10 cellular contexts compared by ENCODE assay signal in genomic region chr6:134247271-134247833, GRCh38.
DNase-seq lines count a peak whose midpoint lies in the region; ATAC-seq, FAIRE-seq and TF ChIP-seq lines count a peak whose summit lies in the region.
"Had no signal": no experiment of that assay in that cellular context is flagged by ENCODE, and none has a peak within 500 bp of the region (broad histone marks: within the 10 kb centered on the region; RNA-seq: fewer than 3 reads in every experiment).

No MANE protein-coding gene starts in this region.

- no peak overlapping the region for H3K23ac ChIP-seq in neuronal stem cell (ENCODE audit: low read depth, low read length, poor library complexity)

- no peak for TF ChIP-seq POLR2A in GM12892 (IDR thresholded peaks at IDR 0.05; ENCODE audit: low read depth, low read length)
- TF ChIP-seq POLR2A in adrenal gland (IDR thresholded peaks at IDR 0.05) = no peak

- no peak overlapping the region for H3K4me2 ChIP-seq in neuronal stem cell (ENCODE audit: insufficient read depth, low read length, poor library complexity, severe bottlenecking)

- no peaks in the 10 kb centered on the region for H3K27me3 ChIP-seq in adrenal gland
- H3K27me3 ChIP-seq in neuronal stem cell (ENCODE audit: control insufficient read depth in 3 of 3, insufficient read depth in 3 of 3, low read depth in 1 of 3, low read length in 3 of 3) = no peaks in the 10 kb centered on the region
- H3K27me3 ChIP-seq: upper lobe of left lung had no signal

- H3K4me3 ChIP-seq in adrenal gland (no peak overlapping the region), neuronal stem cell (ENCODE audit: low read length in 2 of 2) (no peak overlapping the region)
- H3K4me3 ChIP-seq: upper lobe of left lung had no signal

- H3K4ac ChIP-seq in neuronal stem cell (ENCODE audit: low read length) = no peak overlapping the region

- H3K27ac ChIP-seq in adrenal gland (peak overlapping the region; percentile 9 to 83 (median 72)), neuronal stem cell (replicated peaks; ENCODE audit: low read length) (no peak overlapping the region)
- H3K27ac ChIP-seq: upper lobe of left lung had no signal

- H3K4me1 ChIP-seq in adrenal gland (replicated peaks in 1 of 2) (peaks cover 37 to 42% of the 10 kb centered on the region in 2 donors), neuronal stem cell (ENCODE audit: control insufficient read depth in 2 of 2, insufficient read depth in 1 of 2, low read depth in 1 of 2, low read length in 2 of 2) (no peaks in the 10 kb centered on the region)

- no peak overlapping the region for H4K91ac ChIP-seq in neuronal stem cell (ENCODE audit: low read depth, low read length, poor library complexity)

- H3K18ac ChIP-seq in neuronal stem cell (ENCODE audit: low read length) = no peak overlapping the region

- FAIRE-seq in GM12892 (lab: Jason Lieb, UNC) = peak; percentile 96
- FAIRE-seq: colon had no signal

- no peak overlapping the region for H4K8ac ChIP-seq in neuronal stem cell (ENCODE audit: low read depth, low read length)

- H2AK5ac ChIP-seq in neuronal stem cell (ENCODE audit: low read depth, low read length) = no peak overlapping the region

- no peak overlapping the region for H3K9ac ChIP-seq in neuronal stem cell (ENCODE audit: low read depth, low read length, poor library complexity)

- no peak overlapping the region for H2BK120ac ChIP-seq in neuronal stem cell (ENCODE audit: low read depth, low read length)

- H3K36me3 ChIP-seq in adrenal gland (replicated peaks in 1 of 2) (no peaks in the 10 kb centered on the region), neuronal stem cell (replicated peaks in 1 of 2; ENCODE audit: control insufficient read depth in 2 of 2, insufficient read depth in 2 of 2, low read length in 2 of 2) (no peaks in the 10 kb centered on the region)
- H3K36me3 ChIP-seq: upper lobe of left lung had no signal

- TF ChIP-seq CTCF in adrenal gland (IDR thresholded peaks at IDR 0.05) = no peak
- TF ChIP-seq CTCF in omental fat pad (IDR thresholded peaks at IDR 0.05) = no peak

- WGBS in adrenal gland, 4 donors = 36 to 49% (median 42%) methylated on average over 5 of the region's 5 CpGs
- 100% methylated on average over 2 of the region's 5 CpGs; no CpG with 5 or more reads in 1 of the 2 donors for WGBS in neuronal stem cell (ENCODE audit: extremely low coverage in 2 of 2, insufficient read length in 2 of 2, insufficient replicate concordance in 1 of 2), 2 donors

- DNase-seq in GM12892 (ENCODE audit: insufficient read length) (peak; percentile 26), T follicular helper cell (ENCODE audit: low read depth) (peak; percentile 65), adrenal gland (peak; percentile 37 to 79 (median 60)), neuronal stem cell (ENCODE audit: low spot score) (no peak), AG08396 (ENCODE audit: low spot score) (no peak), omental fat pad (ENCODE audit: low spot score) (no peak)
- peak; percentile 19 to 48 (median 29) for DNase-seq in stimulated activated CD4-positive, alpha-beta T cell treated with anti-CD3 and anti-CD28 coated beads, TNF-alpha, amount 100 ng/mL, for 48 hours (ENCODE audit: low read depth in 3 of 3)

- H3K14ac ChIP-seq in neuronal stem cell (ENCODE audit: low read length) = no peak overlapping the region

- H2BK12ac ChIP-seq in neuronal stem cell (ENCODE audit: low read length) = no peak overlapping the region

- intact Hi-C loops in adrenal gland (cut with DNase I) = loop anchor here in 1 of 2 donors (5.0 kb wide), 1 partner anchor 70 kb away; no protein-coding TSS in a partner anchor

- H2AFZ ChIP-seq in neuronal stem cell (ENCODE audit: low read length) = no peak overlapping the region

- peak; percentile 92 for ATAC-seq in HG02623 (IDR thresholded peaks at IDR 0.05; ENCODE audit: unreplicated experiment)
- no peak for ATAC-seq in omental fat pad (ENCODE audit: low FRiP score)

- H3K79me1 ChIP-seq in neuronal stem cell (ENCODE audit: low read depth, low read length) = no peaks in the 10 kb centered on the region

- H3K9me3 ChIP-seq in adrenal gland (replicated peaks in 1 of 3) = no peaks in the 10 kb centered on the region
- H3K9me3 ChIP-seq in neuronal stem cell (replicated peaks in 1 of 2; ENCODE audit: control insufficient read depth in 2 of 2, insufficient read depth in 1 of 2, low read depth in 1 of 2, low read length in 2 of 2) = no peaks in the 10 kb centered on the region
- H3K9me3 ChIP-seq: upper lobe of left lung had no signal

- no peak overlapping the region for H2BK15ac ChIP-seq in neuronal stem cell (ENCODE audit: low read length)

- H2BK5ac ChIP-seq in neuronal stem cell (ENCODE audit: low read length) = no peak overlapping the region

Comparison
In these comparisons a context has a peak if more than half of its experiments do, and no peak if none do; other contexts are left out.
1. DNase-seq: peak in GM12892 (single experiment), T follicular helper cell (single experiment), adrenal gland (7 of 7) and stimulated activated CD4-positive, alpha-beta T cell treated with anti-CD3 and anti-CD28 coated beads, TNF-alpha, amount 100 ng/mL, for 48 hours (3 of 3); none in neuronal stem cell (single experiment), AG08396 (single experiment) and omental fat pad (single experiment).